ENCODE assay signal across 20 cellular contexts in genomic region chr16:58177347-58177710, GRCh38. TPM values are rescaled to one million over a fixed set of nuclear protein-coding genes. Genes with fewer than 3 reads are reported as not detected.
DNase-seq lines count a peak whose midpoint lies in the region; ATAC-seq and TF ChIP-seq lines count a peak whose summit lies in the region.
"Had no signal": no experiment of that assay in that cellular context is flagged by ENCODE, and none has a peak within 500 bp of the region (broad histone marks: within the 10 kb centered on the region; RNA-seq: fewer than 3 reads in every experiment).

No MANE protein-coding gene starts in this region.

- peak overlapping the region; percentile 89 for H3K27ac Mint-ChIP-seq in activated naive CD4-positive, alpha-beta T cell treated with anti-CD3 and anti-CD28 coated beads, Interleukin-2, amount 50 U/mL, for 24 hours
- H3K27ac Mint-ChIP-seq in T-helper 17 cell, result peak overlapping the region; percentile 88
- H3K27ac Mint-ChIP-seq in stimulated activated naive CD8-positive, alpha-beta T cell treated with anti-CD3 and anti-CD28 coated beads, Interleukin-15, amount 100 ng/mL, for 72 hours, result peak overlapping the region; percentile 92
- H3K27ac Mint-ChIP-seq: nephron progenitor cell had no signal

- H3K36me3 ChIP-seq in effector memory CD4-positive, alpha-beta T cell (ENCODE audit: control insufficient read depth, insufficient read depth, low read length), result peaks cover 17% of the 10 kb centered on the region
- H3K36me3 ChIP-seq in ascending aorta, result peaks cover 25 to 27% of the 10 kb centered on the region in 2 donors

- peaks cover 62% of the 10 kb centered on the region for H3K4me1 Mint-ChIP-seq in activated naive CD4-positive, alpha-beta T cell treated with anti-CD3 and anti-CD28 coated beads, Interleukin-2, amount 50 U/mL, for 24 hours
- H3K4me1 Mint-ChIP-seq in T-helper 17 cell, result peaks cover 29% of the 10 kb centered on the region
- H3K4me1 Mint-ChIP-seq in stimulated activated naive CD8-positive, alpha-beta T cell treated with anti-CD3 and anti-CD28 coated beads, Interleukin-15, amount 100 ng/mL, for 72 hours, result peaks cover 72% of the 10 kb centered on the region
- H3K4me1 Mint-ChIP-seq: nephron progenitor cell had no signal

- H3K36me3 Mint-ChIP-seq in activated naive CD4-positive, alpha-beta T cell treated with anti-CD3 and anti-CD28 coated beads, Interleukin-2, amount 50 U/mL, for 24 hours, result peaks cover 30% of the 10 kb centered on the region
- peaks cover 14% of the 10 kb centered on the region for H3K36me3 Mint-ChIP-seq in T-helper 17 cell (ENCODE audit: low read depth)

- no peak for DNase-seq in activated naive CD4-positive, alpha-beta T cell treated with anti-CD3 and anti-CD28 coated beads, Interleukin-2, amount 50 U/mL, for 16 hours
- DNase-seq in T-helper 17 cell, result no peak
- DNase-seq in effector memory CD4-positive, alpha-beta T cell, result no peak
- DNase-seq in stimulated activated naive CD8-positive, alpha-beta T cell treated with anti-CD3 and anti-CD28 coated beads, Interleukin-15, amount 100 ng/mL, for 72 hours, result peak; percentile 43 to 44
- DNase-seq in ascending aorta (ENCODE audit: low spot score in 2 of 2), result no peak
- DNase-seq in UCSD-AML1 (lab: John Stamatoyannopoulos, UW; ENCODE audit: unreplicated experiment), result no peak
- DNase-seq: activated CD8-positive, alpha-beta memory T cell treated with anti-CD3 and anti-CD28 coated beads, Interleukin-2, amount 50 U/mL, for 4 hours; DMS79; GM23248; left colon; NCI-H146; NCI-H2171; NCI-H526 treated with DMSO at 0.1 percent for 48 hours; nephron progenitor cell; stimulated activated CD4-positive, alpha-beta T cell treated with anti-CD3 and anti-CD28 coated beads, Interleukin-1b, Interleukin-23, amount 100 ng/mL, for 48 hours; stomach; transverse colon had no signal

- H3K9me3 ChIP-seq in T-helper 17 cell (ENCODE audit: control insufficient read depth, low read length, poor library complexity, severe bottlenecking) (no peaks in the 10 kb centered on the region), ascending aorta (no peaks in the 10 kb centered on the region)
- H3K9me3 ChIP-seq in effector memory CD4-positive, alpha-beta T cell (ENCODE audit: control insufficient read depth, low read length), result no peaks in the 10 kb centered on the region
- H3K9me3 ChIP-seq: stomach, transverse colon had no signal

- intact Hi-C loops in ascending aorta (cut with DNase I), result no loop called here

- H3K4me1 ChIP-seq in effector memory CD4-positive, alpha-beta T cell (ENCODE audit: control insufficient read depth, insufficient read depth, low read length, poor library complexity, severe bottlenecking), result peaks cover 11% of the 10 kb centered on the region
- no peaks in the 10 kb centered on the region for H3K4me1 ChIP-seq in ascending aorta
- H3K4me1 ChIP-seq: stomach, transverse colon had no signal

- ATAC-seq in T-helper 17 cell, result no peak
- peak; percentile 94 for ATAC-seq in stimulated activated naive CD8-positive, alpha-beta T cell treated with anti-CD3 and anti-CD28 coated beads, Interleukin-15, amount 100 ng/mL, for 72 hours
- ATAC-seq: left colon had no signal

- no peak for TF ChIP-seq CTCF in ascending aorta (IDR thresholded peaks at IDR 0.05)

- H3K27ac ChIP-seq in effector memory CD4-positive, alpha-beta T cell (ENCODE audit: insufficient read depth, low read length, poor library complexity, severe bottlenecking), result peak overlapping the region; percentile 32
- H3K27ac ChIP-seq in ascending aorta, result no peak overlapping the region
- H3K27ac ChIP-seq: coronary artery, GM23248, stomach, transverse colon had no signal

- peak overlapping the region; percentile 72 for H3K4me3 Mint-ChIP-seq in activated naive CD4-positive, alpha-beta T cell treated with anti-CD3 and anti-CD28 coated beads, Interleukin-2, amount 50 U/mL, for 24 hours
- H3K4me3 Mint-ChIP-seq in T-helper 17 cell, result peak overlapping the region; percentile 59
- peak overlapping the region; percentile 57 to 59 for H3K4me3 Mint-ChIP-seq in stimulated activated naive CD8-positive, alpha-beta T cell treated with anti-CD3 and anti-CD28 coated beads, Interleukin-15, amount 100 ng/mL, for 72 hours
- H3K4me3 Mint-ChIP-seq: nephron progenitor cell had no signal

- H3K9me3 Mint-ChIP-seq in activated naive CD4-positive, alpha-beta T cell treated with anti-CD3 and anti-CD28 coated beads, Interleukin-2, amount 50 U/mL, for 24 hours, result no peaks in the 10 kb centered on the region
- H3K9me3 Mint-ChIP-seq in stimulated activated naive CD8-positive, alpha-beta T cell treated with anti-CD3 and anti-CD28 coated beads, Interleukin-15, amount 100 ng/mL, for 72 hours, result no peaks in the 10 kb centered on the region
- H3K9me3 Mint-ChIP-seq: IgD-negative memory B cell, nephron progenitor cell had no signal

- H3K4me3 ChIP-seq in effector memory CD4-positive, alpha-beta T cell (ENCODE audit: insufficient read depth, low read depth, low read length, poor library complexity, severe bottlenecking), result no peak overlapping the region
- H3K4me3 ChIP-seq in ascending aorta, result no peak overlapping the region
- H3K4me3 ChIP-seq: coronary artery, GM23248, stomach, transverse colon had no signal

- H3K27me3 Mint-ChIP-seq in activated naive CD4-positive, alpha-beta T cell treated with anti-CD3 and anti-CD28 coated beads, Interleukin-2, amount 50 U/mL, for 24 hours, result no peaks in the 10 kb centered on the region
- no peaks in the 10 kb centered on the region for H3K27me3 Mint-ChIP-seq in T-helper 17 cell
- H3K27me3 Mint-ChIP-seq in stimulated activated naive CD8-positive, alpha-beta T cell treated with anti-CD3 and anti-CD28 coated beads, Interleukin-15, amount 100 ng/mL, for 72 hours, result no peaks in the 10 kb centered on the region
- H3K27me3 Mint-ChIP-seq: IgD-negative memory B cell had no signal

- no peaks in the 10 kb centered on the region for H3K27me3 ChIP-seq in effector memory CD4-positive, alpha-beta T cell (replicated peaks; ENCODE audit: control insufficient read depth, insufficient read depth, low read length, poor library complexity, severe bottlenecking)
- no peaks in the 10 kb centered on the region for H3K27me3 ChIP-seq in ascending aorta
- H3K27me3 ChIP-seq: stomach, transverse colon had no signal

RNA-seq across cellular contexts. Expression of gene CSNK2A2, which starts 20.6 kb away (rescaled TPM):
- total RNA-seq in T-helper 17 cell, result 10 to 100 TPM; 52.7 to 54.3 TPM
- total RNA-seq in ascending aorta, result 14.5 TPM

RNA-seq across cellular contexts. Expression of gene CFAP20, which starts 48.1 kb away (rescaled TPM):
- total RNA-seq in T-helper 17 cell (100 to 1,000 TPM; 121 to 195 TPM), ascending aorta (39.1 TPM)

Comparison
In these comparisons a context has a peak if more than half of its experiments do, and no peak if none do; other contexts are left out.
1. DNase-seq: peak in stimulated activated naive CD8-positive, alpha-beta T cell treated with anti-CD3 and anti-CD28 coated beads, Interleukin-15, amount 100 ng/mL, for 72 hours (2 of 2); none in activated naive CD4-positive, alpha-beta T cell treated with anti-CD3 and anti-CD28 coated beads, Interleukin-2, amount 50 U/mL, for 16 hours (single experiment), T-helper 17 cell (0 of 3), effector memory CD4-positive, alpha-beta T cell (0 of 3), ascending aorta (0 of 2) and UCSD-AML1 (single experiment).
2. Peak in every context shown above with its lines, with median percentiles within 50 percentile points of each other: H3K27ac Mint-ChIP-seq and H3K4me3 Mint-ChIP-seq.